In the genomic region with DNA sequence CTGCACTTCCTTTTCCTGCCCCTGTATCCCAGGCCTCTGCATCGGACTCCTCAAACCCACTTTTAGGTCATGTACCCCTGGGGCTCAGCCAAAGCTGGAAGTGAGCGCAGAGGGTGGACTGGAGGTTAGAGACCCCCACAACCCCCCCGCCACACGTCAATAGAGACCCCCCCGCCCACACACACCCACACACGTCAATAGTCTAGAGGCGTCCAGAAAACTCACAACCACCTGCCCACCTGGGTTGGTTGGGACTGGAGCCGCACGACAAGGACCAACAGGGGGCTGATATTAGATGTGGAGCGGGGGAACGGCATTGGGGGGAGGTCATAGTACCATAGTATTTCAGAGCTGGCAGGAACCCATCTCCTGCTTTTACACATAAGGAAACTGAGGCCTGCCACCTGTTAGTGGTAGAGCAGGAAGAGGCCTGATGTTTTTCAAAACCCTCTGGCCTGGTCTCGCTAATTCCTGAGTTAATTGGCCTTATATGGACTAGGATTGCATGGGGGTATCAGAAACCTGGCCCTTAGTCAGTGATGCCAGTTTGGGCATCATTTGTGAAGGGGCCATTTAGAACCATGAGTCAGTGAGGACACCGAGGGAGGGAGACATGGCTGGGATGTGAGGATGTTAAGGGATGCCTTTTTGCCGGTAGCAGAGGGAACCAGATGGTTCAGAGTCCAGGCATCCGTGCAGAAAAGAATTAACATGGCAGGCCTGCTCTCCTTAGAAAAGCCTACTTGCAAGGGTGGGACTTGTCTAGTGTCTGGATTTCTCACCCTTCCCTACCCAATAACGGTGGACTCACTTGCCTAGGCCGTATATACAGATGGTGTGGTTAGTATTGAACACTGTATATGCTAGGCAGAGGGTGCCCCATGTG, we compare ENCODE assay signal across 1 cellular context.
TF ChIP-seq lines count a peak whose summit lies in the region.

No MANE protein-coding gene starts in this region.

TF ChIP-seq in HEK293, 187 proteins besides CTCF, POLR2A, EP300 and RAD21 (continued from another document):
- TF ChIP-seq ZNF26 (tag by site-specific recombination; IDR thresholded peaks at IDR 0.05) (no peak), SP2 (tag by site-specific recombination; IDR thresholded peaks at IDR 0.05) (peak; percentile 17), ZFP69B (tag by site-specific recombination; IDR thresholded peaks at IDR 0.05) (no peak), ZNF341 (tag by site-specific recombination; IDR thresholded peaks at IDR 0.05; ENCODE audit: low read depth) (no peak), PRDM2 (tag by site-specific recombination; IDR thresholded peaks at IDR 0.05; ENCODE audit: borderline replicate concordance) (no peak), ZNF544 (tag by site-specific recombination; IDR thresholded peaks at IDR 0.05) (no peak), YY2 (tag by site-specific recombination; IDR thresholded peaks at IDR 0.05) (no peak), GLI4 (tag by site-specific recombination; IDR thresholded peaks at IDR 0.05) (no peak), ZFHX2 (tag by site-specific recombination; conservative IDR thresholded peaks at IDR 0.05) (peak; percentile 60), ZSCAN4 (tag by site-specific recombination; IDR thresholded peaks at IDR 0.05) (no peak), ZNF654 (tag by site-specific recombination; IDR thresholded peaks at IDR 0.05; ENCODE audit: low read depth) (no peak), ZNF266 (tag by site-specific recombination; IDR thresholded peaks at IDR 0.05; ENCODE audit: low read depth) (no peak), ZNF211 (tag by site-specific recombination; IDR thresholded peaks at IDR 0.05; ENCODE audit: low read depth) (no peak), ZNF155 (tag by site-specific recombination; IDR thresholded peaks at IDR 0.05) (no peak), SCRT2 (tag by site-specific recombination; IDR thresholded peaks at IDR 0.05) (peak; percentile 71), ZNF571 (tag by site-specific recombination; IDR thresholded peaks at IDR 0.05) (no peak), KLF10 (tag by site-specific recombination; IDR thresholded peaks at IDR 0.05) (no peak), SP3 (tag by site-specific recombination; IDR thresholded peaks at IDR 0.05) (no peak), ZNF670 (tag by site-specific recombination; IDR thresholded peaks at IDR 0.05; ENCODE audit: low read depth) (no peak), ZNF600 (tag by site-specific recombination; IDR thresholded peaks at IDR 0.05) (peak; percentile 40; the same call in 1 of the 2 replicates), EGR2 (tag by site-specific recombination; IDR thresholded peaks at IDR 0.05; ENCODE audit: low read depth) (peak; percentile 57), PRDM4 (tag by site-specific recombination; IDR thresholded peaks at IDR 0.05) (no peak), GFI1B (tag by site-specific recombination; IDR thresholded peaks at IDR 0.05) (no peak), ZNF335 (tag by site-specific recombination; conservative IDR thresholded peaks at IDR 0.05) (peak; percentile 22; the same call in 1 of the 2 replicates)
- TF ChIP-seq, protein P1, sequence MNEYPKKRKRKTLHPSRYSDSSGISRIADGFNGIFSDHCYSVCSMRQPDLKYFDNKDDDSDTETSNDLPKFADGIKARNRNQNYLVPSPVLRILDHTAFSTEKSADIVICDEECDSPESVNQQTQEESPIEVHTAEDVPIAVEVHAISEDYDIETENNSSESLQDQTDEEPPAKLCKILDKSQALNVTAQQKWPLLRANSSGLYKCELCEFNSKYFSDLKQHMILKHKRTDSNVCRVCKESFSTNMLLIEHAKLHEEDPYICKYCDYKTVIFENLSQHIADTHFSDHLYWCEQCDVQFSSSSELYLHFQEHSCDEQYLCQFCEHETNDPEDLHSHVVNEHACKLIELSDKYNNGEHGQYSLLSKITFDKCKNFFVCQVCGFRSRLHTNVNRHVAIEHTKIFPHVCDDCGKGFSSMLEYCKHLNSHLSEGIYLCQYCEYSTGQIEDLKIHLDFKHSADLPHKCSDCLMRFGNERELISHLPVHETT (tag by site-specific recombination; IDR thresholded peaks at IDR 0.05) = no peak
- TF ChIP-seq, protein P2, sequence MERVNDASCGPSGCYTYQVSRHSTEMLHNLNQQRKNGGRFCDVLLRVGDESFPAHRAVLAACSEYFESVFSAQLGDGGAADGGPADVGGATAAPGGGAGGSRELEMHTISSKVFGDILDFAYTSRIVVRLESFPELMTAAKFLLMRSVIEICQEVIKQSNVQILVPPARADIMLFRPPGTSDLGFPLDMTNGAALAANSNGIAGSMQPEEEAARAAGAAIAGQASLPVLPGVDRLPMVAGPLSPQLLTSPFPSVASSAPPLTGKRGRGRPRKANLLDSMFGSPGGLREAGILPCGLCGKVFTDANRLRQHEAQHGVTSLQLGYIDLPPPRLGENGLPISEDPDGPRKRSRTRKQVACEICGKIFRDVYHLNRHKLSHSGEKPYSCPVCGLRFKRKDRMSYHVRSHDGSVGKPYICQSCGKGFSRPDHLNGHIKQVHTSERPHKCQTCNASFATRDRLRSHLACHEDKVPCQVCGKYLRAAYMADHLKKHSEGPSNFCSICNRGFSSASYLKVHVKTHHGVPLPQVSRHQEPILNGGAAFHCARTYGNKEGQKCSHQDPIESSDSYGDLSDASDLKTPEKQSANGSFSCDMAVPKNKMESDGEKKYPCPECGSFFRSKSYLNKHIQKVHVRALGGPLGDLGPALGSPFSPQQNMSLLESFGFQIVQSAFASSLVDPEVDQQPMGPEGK (tag by site-specific recombination; IDR thresholded peaks at IDR 0.05) = peak; percentile 56
